Comparison of ENCODE assay signal across 8 cellular contexts in genomic region chr18:62586148-62586774, GRCh38.
DNase-seq lines count a peak whose midpoint lies in the region; ATAC-seq and TF ChIP-seq lines count a peak whose summit lies in the region.

No MANE protein-coding gene starts in this region.

- H3K9me3 ChIP-seq in GM23248 (ENCODE audit: low read depth) (no peaks in the 10 kb centered on the region), MG63 (no peaks in the 10 kb centered on the region), SU-DHL-6 (ENCODE audit: insufficient read depth, low read length) (no peaks in the 10 kb centered on the region), adrenal gland (replicated peaks in 1 of 3) (no peaks in the 10 kb centered on the region)

- H3K27ac ChIP-seq in GM23248 = no peak overlapping the region
- no peak overlapping the region for H3K27ac ChIP-seq in SU-DHL-6 (ENCODE audit: low read depth, low read length)
- no peak overlapping the region for H3K27ac ChIP-seq in adrenal gland

- no peaks in the 10 kb centered on the region for H3K79me2 ChIP-seq in GM23248 (ENCODE audit: insufficient read depth)
- H3K79me2 ChIP-seq in SU-DHL-6 (ENCODE audit: insufficient read depth, low read length) = no peaks in the 10 kb centered on the region

- H3K27me3 ChIP-seq in GM23248 (replicated peaks; ENCODE audit: insufficient read depth) = no peaks in the 10 kb centered on the region
- H3K27me3 ChIP-seq in MG63 = no peaks in the 10 kb centered on the region
- no peaks in the 10 kb centered on the region for H3K27me3 ChIP-seq in SU-DHL-6 (ENCODE audit: low read length)
- no peaks in the 10 kb centered on the region for H3K27me3 ChIP-seq in adrenal gland

- H3K4me1 ChIP-seq in GM23248 (ENCODE audit: insufficient read depth) = peaks cover 3% of the 10 kb centered on the region; the same call in 1 of the 2 replicates
- peaks cover 0 to 12% of the 10 kb centered on the region in 2 donors for H3K4me1 ChIP-seq in adrenal gland (replicated peaks in 1 of 2)

- in situ Hi-C loops in GM23248 (cut with MboI) = no loop called here

- intact Hi-C loops in adrenal gland (cut with DNase I) = loop anchor here (5.0 to 10.0 kb wide), 4 partner anchors 159 to 401 kb away; partner anchors contain the start of gene TNFRSF11A (in 1 of the 2)
- intact Hi-C loops in left cardiac atrium (cut with DNase I) = loop anchor here (5.0 kb wide), 2 partner anchors 126 to 401 kb away; no protein-coding TSS in a partner anchor
- intact Hi-C loops in lower leg skin (cut with DNase I; ENCODE audit: low total_unique reads) = loop anchor here (10.0 kb wide), 1 partner anchor 389 kb away; no protein-coding TSS in a partner anchor

- H4K20me1 ChIP-seq in GM23248 (ENCODE audit: insufficient read depth) (no peaks in the 10 kb centered on the region), SU-DHL-6 (ENCODE audit: low read depth, low read length) (no peaks in the 10 kb centered on the region)

- H3K4me3 ChIP-seq in GM23248 = peak overlapping the region; percentile 57
- H3K4me3 ChIP-seq in MG63 = no peak overlapping the region
- no peak overlapping the region for H3K4me3 ChIP-seq in SU-DHL-6 (ENCODE audit: insufficient read depth, low read length, poor library complexity, severe bottlenecking)
- H3K4me3 ChIP-seq in adrenal gland = peak overlapping the region in 1 of 4 donors; percentile 11
- H3K4me3 ChIP-seq in lower leg skin (ENCODE audit: low read depth, poor library complexity, severe bottlenecking) = no peak overlapping the region

- DNase-seq in EL (peak; percentile 73), GM23248 (peak; percentile 86), MG63 (peak; percentile 63), adrenal gland (peak; percentile 73 to 82 (median 77)), left cardiac atrium (peak; percentile 74), retina (peak; percentile 85), lower leg skin (ENCODE audit: low spot score in 2 of 2) (no peak)

- H3K9me2 ChIP-seq in GM23248 (ENCODE audit: insufficient read depth) = no peaks in the 10 kb centered on the region
- no peaks in the 10 kb centered on the region for H3K9me2 ChIP-seq in SU-DHL-6 (replicated peaks; ENCODE audit: insufficient read depth, low read length)

- no peaks in the 10 kb centered on the region for H3K36me3 ChIP-seq in GM23248 (ENCODE audit: low read depth)
- no peaks in the 10 kb centered on the region for H3K36me3 ChIP-seq in MG63
- H3K36me3 ChIP-seq in SU-DHL-6 (ENCODE audit: low read length) = no peaks in the 10 kb centered on the region
- no peaks in the 10 kb centered on the region for H3K36me3 ChIP-seq in adrenal gland (replicated peaks in 1 of 2)

- ATAC-seq in left cardiac atrium = peak; percentile 76 to 84

- peak; percentile 96 for TF ChIP-seq CTCF in SU-DHL-6 (IDR thresholded peaks at IDR 0.05; ENCODE audit: insufficient read depth, low read length, poor library complexity, severe bottlenecking)
- TF ChIP-seq CTCF in adrenal gland (IDR thresholded peaks at IDR 0.05) = peak; percentile 73 to 87 (median 84)
- TF ChIP-seq CTCF in lower leg skin (IDR thresholded peaks at IDR 0.05) = no peak

- H3F3A ChIP-seq in GM23248 (ENCODE audit: insufficient read depth) (no peaks in the 10 kb centered on the region), SU-DHL-6 (ENCODE audit: insufficient read depth) (no peaks in the 10 kb centered on the region)

- 11 to 15% methylated on average over 14 of the region's 14 CpGs for WGBS in GM23248 (ENCODE audit: low coverage in 1 of 2, low lambda C conversion rate in 2 of 2, missing lambda C conversion rate in 2 of 2), 2 experiments
- 18 to 31% (median 22%) methylated on average over 14 of the region's 14 CpGs for WGBS in adrenal gland, 4 donors
- 33 to 36% methylated on average over 14 of the region's 14 CpGs for WGBS in lower leg skin, 2 donors

- no peak for TF ChIP-seq POLR2A in adrenal gland (IDR thresholded peaks at IDR 0.05)
- TF ChIP-seq POLR2A in lower leg skin (IDR thresholded peaks at IDR 0.05) = no peak

- H3K9ac ChIP-seq in GM23248 (peak overlapping the region; percentile 40; the same call in 1 of the 2 replicates), SU-DHL-6 (ENCODE audit: low read length) (no peak overlapping the region)

- no peak overlapping the region for H2AFZ ChIP-seq in GM23248
- H2AFZ ChIP-seq in SU-DHL-6 (ENCODE audit: low read depth, low read length, severe bottlenecking) = no peak overlapping the region

- H3K4me2 ChIP-seq in GM23248 (ENCODE audit: unreplicated experiment) (peak overlapping the region; percentile 51), SU-DHL-6 (ENCODE audit: low read depth, low read length, poor library complexity, severe bottlenecking) (no peak overlapping the region)

Comparison
In these comparisons a context has a peak if more than half of its experiments do, and no peak if none do; other contexts are left out.
1. DNase-seq: peak in EL (single experiment), GM23248 (single experiment), MG63 (single experiment), adrenal gland (7 of 7), left cardiac atrium (single experiment) and retina (single experiment); none in lower leg skin (0 of 2).
2. CTCF ChIP-seq: peak in SU-DHL-6 (single experiment) and adrenal gland (6 of 6); none in lower leg skin (0 of 3).